In genomic region chr11:92941676-92942571, GRCh38 we compare ENCODE assay signal across 9 cellular contexts. TPM values are rescaled to one million over a fixed set of nuclear protein-coding genes. Genes with fewer than 3 reads are reported as not detected.
A peak's percentile ranks its signal among the peaks of the same experiment; 100 is the strongest.
DNase-seq lines count a peak whose midpoint lies in the region.
"Had no signal": no experiment of that assay in that cellular context is flagged by ENCODE, and none has a peak within 500 bp of the region (broad histone marks: within the 10 kb centered on the region; RNA-seq: fewer than 3 reads in every experiment).

No MANE protein-coding gene starts in this region.

- H3K27me3 Mint-ChIP-seq in activated CD4-positive, alpha-beta T cell treated with anti-CD3 and anti-CD28 coated beads, Interleukin-2, amount 10 ng/mL, durations not matched to agents 24 days and 14 days = peaks cover 5% of the 10 kb centered on the region
- H3K27me3 Mint-ChIP-seq: activated naive CD8-positive, alpha-beta T cell had no signal

- H2AK5ac ChIP-seq in mesenchymal stem cell (ENCODE audit: low read length, severe bottlenecking) = no peak overlapping the region

- no peaks in the 10 kb centered on the region for H3K9me3 Mint-ChIP-seq in activated CD4-positive, alpha-beta T cell treated with anti-CD3 and anti-CD28 coated beads, Interleukin-2, amount 10 ng/mL, durations not matched to agents 24 days and 14 days

- H3K27me3 ChIP-seq in mesenchymal stem cell (ENCODE audit: control insufficient read depth in 1 of 2, insufficient read depth in 1 of 2, low read length in 2 of 2) = peaks cover 0 to 8% of the 10 kb centered on the region in 2 experiments

- no peak overlapping the region for H2BK5ac ChIP-seq in mesenchymal stem cell (ENCODE audit: low read depth, low read length, poor library complexity, severe bottlenecking)

- H3K27ac ChIP-seq in mesenchymal stem cell (ENCODE audit: low read length, poor library complexity, severe bottlenecking) = no peak overlapping the region

- H3K4me3 ChIP-seq in mesenchymal stem cell (ENCODE audit: insufficient read depth in 1 of 2, low read depth in 1 of 2, low read length in 2 of 2) = no peak overlapping the region

- H3K9ac ChIP-seq in mesenchymal stem cell (ENCODE audit: low read length) = no peak overlapping the region

- intact Hi-C loops in activated CD4-positive, alpha-beta T cell treated with anti-CD3 and anti-CD28 coated beads, Interleukin-2, amount 10 ng/mL, durations not matched to agents 24 days and 14 days (cut with micrococcal nuclease) = loop anchor here (1.0 to 10.0 kb wide), 4 partner anchors 143 to 705 kb away; no protein-coding TSS in a partner anchor

- H3K9me3 ChIP-seq in mesenchymal stem cell (ENCODE audit: control insufficient read depth, low read length) = peaks cover 9% of the 10 kb centered on the region

- WGBS in mesenchymal stem cell = 50% methylated on average over 11 of the region's 12 CpGs

- H3K79me1 ChIP-seq in mesenchymal stem cell (replicated peaks; ENCODE audit: low read length, poor library complexity, severe bottlenecking) = no peaks in the 10 kb centered on the region

- no peak overlapping the region for H3K27ac Mint-ChIP-seq in activated CD4-positive, alpha-beta T cell treated with anti-CD3 and anti-CD28 coated beads, Interleukin-2, amount 10 ng/mL, durations not matched to agents 24 days and 14 days
- H3K27ac Mint-ChIP-seq: activated naive CD8-positive, alpha-beta T cell had no signal

- H3K4ac ChIP-seq in mesenchymal stem cell (ENCODE audit: low read depth in 1 of 2, low read length in 2 of 2) = no peak overlapping the region

- no peak overlapping the region for H2BK12ac ChIP-seq in mesenchymal stem cell (ENCODE audit: low read length in 2 of 2)

- no peak overlapping the region for H4K91ac ChIP-seq in mesenchymal stem cell (ENCODE audit: low read length)

- no peak overlapping the region for H2BK15ac ChIP-seq in mesenchymal stem cell (ENCODE audit: low read depth, poor library complexity, severe bottlenecking)

- no peak overlapping the region for H3K4me2 ChIP-seq in mesenchymal stem cell (ENCODE audit: low read length, poor library complexity, severe bottlenecking)

- no peak overlapping the region for H3K18ac ChIP-seq in mesenchymal stem cell (ENCODE audit: low read depth in 1 of 2, low read length in 2 of 2)

- no peaks in the 10 kb centered on the region for H3K36me3 ChIP-seq in mesenchymal stem cell (ENCODE audit: control insufficient read depth in 1 of 2, insufficient read depth in 2 of 2, low read depth in 1 of 2, low read length in 2 of 2)

- no peak overlapping the region for H2BK120ac ChIP-seq in mesenchymal stem cell (ENCODE audit: low read depth, low read length)

- no peaks in the 10 kb centered on the region for H3K4me1 ChIP-seq in mesenchymal stem cell (ENCODE audit: control insufficient read depth, insufficient read depth, low read depth, low read length)

- H3K4me1 Mint-ChIP-seq in activated CD4-positive, alpha-beta T cell treated with anti-CD3 and anti-CD28 coated beads, Interleukin-2, amount 10 ng/mL, durations not matched to agents 24 days and 14 days = peaks cover 3% of the 10 kb centered on the region

- H4K8ac ChIP-seq in mesenchymal stem cell (ENCODE audit: low read length) = no peak overlapping the region

- no peak overlapping the region for H2AFZ ChIP-seq in mesenchymal stem cell (ENCODE audit: low read depth, low read length)

- no peak overlapping the region for H3K14ac ChIP-seq in mesenchymal stem cell (ENCODE audit: low read length in 2 of 2)

- no peak overlapping the region for H3K4me3 Mint-ChIP-seq in activated CD4-positive, alpha-beta T cell treated with anti-CD3 and anti-CD28 coated beads, Interleukin-2, amount 10 ng/mL, durations not matched to agents 24 days and 14 days
- H3K4me3 Mint-ChIP-seq: activated naive CD8-positive, alpha-beta T cell had no signal

- H3K23ac ChIP-seq in mesenchymal stem cell (ENCODE audit: low read length in 2 of 2) = no peak overlapping the region

- H3K36me3 Mint-ChIP-seq in activated CD4-positive, alpha-beta T cell treated with anti-CD3 and anti-CD28 coated beads, Interleukin-2, amount 10 ng/mL, durations not matched to agents 24 days and 14 days (ENCODE audit: low read depth) = no peaks in the 10 kb centered on the region
- H3K36me3 Mint-ChIP-seq: activated naive CD8-positive, alpha-beta T cell had no signal

- peak; percentile 69 for DNase-seq in activated CD4-positive, alpha-beta T cell treated with anti-CD3 and anti-CD28 coated beads, Interleukin-2, amount 10 ng/mL, durations not matched to agents 24 days and 14 days
- DNase-seq in activated CD4-positive, alpha-beta T cell treated with anti-CD3 and anti-CD28 coated beads, Interleukin-2, amount 50 U/mL, for 4 hours = no peak
- DNase-seq in HCEC 1CT (peak; percentile 52), NCI-H1092 treated with DMSO at 0.1 percent for 48 hours (lab: John Stamatoyannopoulos, UW) (peak; percentile 20), mesenchymal stem cell (peak; percentile 37), NCI-H128 (lab: John Stamatoyannopoulos, UW; ENCODE audit: unreplicated experiment) (no peak), NCI-H1417 (lab: John Stamatoyannopoulos, UW) (no peak)
- DNase-seq in central memory CD4-positive, alpha-beta T cell = peak; percentile 5

RNA-seq across cellular contexts. Expression of gene MTNR1B, which starts 27.5 kb away (rescaled TPM):
- not detected in 2 replicates for total RNA-seq in activated CD4-positive, alpha-beta T cell treated with anti-CD3 and anti-CD28 coated beads, Interleukin-2, amount 10 ng/mL, durations not matched to agents 24 days and 14 days
- not detected for polyA plus RNA-seq in mesenchymal stem cell (2013, experiment 1 of 2)
- polyA plus RNA-seq in mesenchymal stem cell (2013, experiment 2 of 2) = not detected

Comparison
In these comparisons a context has a peak if more than half of its experiments do, and no peak if none do; other contexts are left out.
1. DNase-seq: peak in activated CD4-positive, alpha-beta T cell treated with anti-CD3 and anti-CD28 coated beads, Interleukin-2, amount 10 ng/mL, durations not matched to agents 24 days and 14 days (single experiment), HCEC 1CT (single experiment), NCI-H1092 treated with DMSO at 0.1 percent for 48 hours (single experiment), central memory CD4-positive, alpha-beta T cell (single experiment) and mesenchymal stem cell (single experiment); none in activated CD4-positive, alpha-beta T cell treated with anti-CD3 and anti-CD28 coated beads, Interleukin-2, amount 50 U/mL, for 4 hours (0 of 2), NCI-H128 (single experiment) and NCI-H1417 (0 of 3).